24 cellular contexts compared by ENCODE assay signal in the genomic region with DNA sequence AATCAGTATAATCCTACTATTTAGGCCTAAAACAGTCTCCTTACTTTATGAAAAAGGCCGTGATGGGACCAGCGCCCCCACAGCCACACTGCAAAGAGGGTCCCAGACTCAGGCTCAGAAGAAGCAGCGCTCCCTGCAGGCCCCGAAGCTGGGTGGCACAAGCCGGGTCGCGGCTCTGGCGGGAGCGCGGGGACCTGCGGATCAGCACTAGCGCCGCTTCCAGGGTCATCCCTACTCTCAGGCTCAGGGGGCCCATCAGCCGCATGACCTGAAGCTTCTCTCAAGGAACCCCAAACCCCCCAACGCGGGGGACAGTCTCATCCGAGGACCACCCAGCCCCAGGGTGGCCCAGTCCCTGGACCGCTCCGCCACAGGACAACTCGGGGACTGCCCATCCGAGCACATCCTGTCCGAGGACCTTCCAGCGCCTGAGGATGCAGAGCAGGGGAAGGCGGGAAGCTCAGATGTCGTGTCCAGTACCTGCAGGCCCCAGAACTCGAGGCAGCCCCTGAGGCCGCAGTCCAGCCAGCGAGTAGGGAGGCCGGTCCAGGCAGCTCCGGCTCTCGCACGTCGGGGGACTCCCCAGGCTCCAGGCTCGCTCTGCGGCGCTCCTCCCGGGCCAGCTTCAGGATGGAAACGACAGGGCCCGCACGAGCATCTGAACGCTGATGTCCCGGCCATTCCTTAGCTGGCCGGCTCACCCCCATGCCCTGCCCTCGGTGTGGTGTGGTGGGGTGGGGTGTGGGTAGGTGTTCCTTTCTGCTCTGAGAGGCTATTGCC. TPM values are rescaled to one million over a fixed set of nuclear protein-coding genes. Genes with fewer than 3 reads are reported as not detected.
DNase-seq lines count a peak whose midpoint lies in the region; ATAC-seq and TF ChIP-seq lines count a peak whose summit lies in the region.
"Had no signal": no experiment of that assay in that cellular context is flagged by ENCODE, and none has a peak within 500 bp of the region (broad histone marks: within the 10 kb centered on the region; RNA-seq: fewer than 3 reads in every experiment).

No MANE protein-coding gene starts in this region.

- H3K36me3 ChIP-seq in SJCRH30 = no peaks in the 10 kb centered on the region
- no peaks in the 10 kb centered on the region for H3K36me3 ChIP-seq in PC-9 (ENCODE audit: low read depth)
- H3K36me3 ChIP-seq in BE2C = no peaks in the 10 kb centered on the region
- H3K36me3 ChIP-seq: esophagus muscularis mucosa, heart right ventricle, lower lobe of right lung, spleen, suprapubic skin, uterus had no signal

- peak; percentile 30 for DNase-seq in activated CD4-positive, CD25-positive, alpha-beta regulatory T cell treated with anti-CD3 and anti-CD28 coated beads, Interleukin-2, amount 50 U/mL, for 72 hours
- no peak for DNase-seq in activated CD4-positive, CD25-positive, alpha-beta regulatory T cell (lab: John Stamatoyannopoulos, UW)
- no peak for DNase-seq in Calu3
- peak; percentile 26 for DNase-seq in WTC11 (ENCODE audit: low spot score)
- no peak for DNase-seq in omental fat pad (ENCODE audit: low spot score)
- no peak for DNase-seq in SJCRH30
- DNase-seq in PC-9 = no peak
- DNase-seq in BE2C = no peak
- DNase-seq: 8988T; activated CD4-positive, alpha-beta T cell treated with anti-CD3 and anti-CD28 coated beads for 1 hour; caudate nucleus; foreskin keratinocyte; heart right ventricle; lower lobe of right lung; NCI-H1048; NCI-H2029; NCI-H526 treated with DMSO at 0.1 percent for 48 hours; right cardiac atrium; spleen; uterus had no signal

- H3K36me3 Mint-ChIP-seq in Calu3 (ENCODE audit: insufficient read depth, unreplicated experiment) (no peaks in the 10 kb centered on the region), WTC11 (peaks cover 12% of the 10 kb centered on the region)
- H3K36me3 Mint-ChIP-seq: activated naive CD8-positive, alpha-beta T cell had no signal

- no TSS peak for BruUV-seq in Calu3 (replicated peaks; lab: Mats Ljungman, UMichigan)
- no TSS peak for BruUV-seq in PC-9 (replicated peaks; lab: Mats Ljungman, UMichigan)

- peaks cover 14% of the 10 kb centered on the region for H3K4me1 Mint-ChIP-seq in Calu3 (ENCODE audit: low read depth, unreplicated experiment)
- peaks cover 10% of the 10 kb centered on the region; the same call in 1 of the 2 replicates for H3K4me1 Mint-ChIP-seq in WTC11

- CTCF ChIA-PET in Calu3 (lab: Charles Lee) = interaction anchor here (1.4 kb wide), 1 partner anchor 32 kb away, joined by 3 read pairs; a partner anchor contains a TSS
- CTCF ChIA-PET in WTC11 (lab: Charles Lee) = interaction anchor here (0.7 to 1.1 kb wide), 2 partner anchors 32 to 55 kb away, joined by 3 read pairs; a partner anchor contains a TSS
- CTCF ChIA-PET in PC-9 (lab: Charles Lee) = no interaction called here

- no peaks in the 10 kb centered on the region for H3K9me2 ChIP-seq in PC-9 (ENCODE audit: insufficient read depth)

- TF ChIP-seq CTCF in Calu3 (IDR thresholded peaks at IDR 0.05; ENCODE audit: unreplicated experiment) (no peak), WTC11 (IDR thresholded peaks at IDR 0.05) (no peak), omental fat pad (IDR thresholded peaks at IDR 0.05) (no peak), PC-9 (conservative IDR thresholded peaks at IDR 0.05) (no peak), BE2C (IDR thresholded peaks at IDR 0.05; ENCODE audit: low read depth, low read length) (no peak)

- POLR2A ChIA-PET in WTC11 (lab: Charles Lee) (interaction anchor here (0.6 kb wide), 1 partner anchor 21 kb away, joined by 3 read pairs; no protein-coding TSS in a partner anchor), PC-9 (lab: Charles Lee; ENCODE audit: unreplicated experiment) (no interaction called here)

- ATAC-seq in WTC11 = peak; percentile 72
- ATAC-seq in omental fat pad (ENCODE audit: low FRiP score) = peak; percentile 31
- ATAC-seq: foreskin keratinocyte, heart right ventricle, right cardiac atrium had no signal

- H4K20me1 ChIP-seq in PC-9 (ENCODE audit: insufficient read depth) = no peaks in the 10 kb centered on the region

- H3K4me3 Mint-ChIP-seq in Calu3 (ENCODE audit: low read depth, unreplicated experiment) (no peak overlapping the region), WTC11 (no peak overlapping the region)
- H3K4me3 Mint-ChIP-seq: activated naive CD8-positive, alpha-beta T cell had no signal

- peak overlapping the region; percentile 70 for H3K27ac Mint-ChIP-seq in Calu3 (ENCODE audit: unreplicated experiment)
- no peak overlapping the region for H3K27ac Mint-ChIP-seq in WTC11
- H3K27ac Mint-ChIP-seq: activated T-helper 2 cell treated with anti-CD3 and anti-CD28 coated beads, Interferon-gamma antibody, Interleukin-2, Interleukin-4, amounts not matched to agents 10 μg/mL and 5 μg/mL and 100 μg/mL, durations not matched to agents 14 hours and 24 hours and 36 hours had no signal

- H3K4me2 ChIP-seq in PC-9 = no peak overlapping the region

- H3K4me1 ChIP-seq in SJCRH30 (no peaks in the 10 kb centered on the region), PC-9 (replicated peaks; ENCODE audit: insufficient read depth) (no peaks in the 10 kb centered on the region), BE2C (no peaks in the 10 kb centered on the region)
- H3K4me1 ChIP-seq: esophagus muscularis mucosa, foreskin keratinocyte, heart right ventricle, lower lobe of right lung, spleen, suprapubic skin, uterus had no signal

- H3F3A ChIP-seq in PC-9 (ENCODE audit: insufficient read depth, low read depth) = no peaks in the 10 kb centered on the region

- no peaks in the 10 kb centered on the region for H3K79me2 ChIP-seq in PC-9 (ENCODE audit: low read depth)

- H3K27me3 Mint-ChIP-seq in Calu3 (ENCODE audit: unreplicated experiment) = no peaks in the 10 kb centered on the region
- peaks cover 5% of the 10 kb centered on the region; the same call in 1 of the 2 replicates for H3K27me3 Mint-ChIP-seq in WTC11 (ENCODE audit: low read depth)

- H3K9me3 ChIP-seq in SJCRH30 (replicated peaks) = no peaks in the 10 kb centered on the region
- no peaks in the 10 kb centered on the region for H3K9me3 ChIP-seq in PC-9 (ENCODE audit: insufficient read depth, low read depth)
- no peaks in the 10 kb centered on the region for H3K9me3 ChIP-seq in BE2C
- H3K9me3 ChIP-seq: esophagus muscularis mucosa, lower lobe of right lung, suprapubic skin, uterus had no signal

- H3K4me3 ChIP-seq in SJCRH30 = no peak overlapping the region
- H3K4me3 ChIP-seq in PC-9 = no peak overlapping the region
- no peak overlapping the region for H3K4me3 ChIP-seq in BE2C (ENCODE audit: low read depth, low read length)
- H3K4me3 ChIP-seq: esophagus muscularis mucosa, heart right ventricle, lower lobe of right lung, spleen, suprapubic skin, uterus had no signal

- intact Hi-C loops in Calu3 (cut with micrococcal nuclease; ENCODE audit: unreplicated experiment) = no loop called here
- intact Hi-C loops in PC-9 (cut with micrococcal nuclease; ENCODE audit: unreplicated experiment) = no loop called here

- H3K9me3 Mint-ChIP-seq in Calu3 (ENCODE audit: low read depth, unreplicated experiment) = no peaks in the 10 kb centered on the region
- H3K9me3 Mint-ChIP-seq in WTC11 = peaks cover 18% of the 10 kb centered on the region

- no peaks in the 10 kb centered on the region for H3K27me3 ChIP-seq in SJCRH30
- no peaks in the 10 kb centered on the region for H3K27me3 ChIP-seq in PC-9 (ENCODE audit: insufficient read depth, low read depth)
- H3K27me3 ChIP-seq in BE2C = no peaks in the 10 kb centered on the region
- H3K27me3 ChIP-seq: esophagus muscularis mucosa, foreskin keratinocyte, suprapubic skin, uterus had no signal

- H3K27ac ChIP-seq in SJCRH30 = no peak overlapping the region
- H3K27ac ChIP-seq in PC-9 = no peak overlapping the region
- H3K27ac ChIP-seq: esophagus muscularis mucosa, foreskin keratinocyte, heart right ventricle, lower lobe of right lung, spleen, suprapubic skin, uterus had no signal

- no peak overlapping the region for H2AFZ ChIP-seq in PC-9

TF ChIP-seq in WTC11, 78 proteins besides CTCF, POLR2A, EP300 and RAD21:
- no peak for TF ChIP-seq TEAD1 (CRISPR knock-in tag; IDR thresholded peaks at IDR 0.05)
- TF ChIP-seq, protein P1, sequence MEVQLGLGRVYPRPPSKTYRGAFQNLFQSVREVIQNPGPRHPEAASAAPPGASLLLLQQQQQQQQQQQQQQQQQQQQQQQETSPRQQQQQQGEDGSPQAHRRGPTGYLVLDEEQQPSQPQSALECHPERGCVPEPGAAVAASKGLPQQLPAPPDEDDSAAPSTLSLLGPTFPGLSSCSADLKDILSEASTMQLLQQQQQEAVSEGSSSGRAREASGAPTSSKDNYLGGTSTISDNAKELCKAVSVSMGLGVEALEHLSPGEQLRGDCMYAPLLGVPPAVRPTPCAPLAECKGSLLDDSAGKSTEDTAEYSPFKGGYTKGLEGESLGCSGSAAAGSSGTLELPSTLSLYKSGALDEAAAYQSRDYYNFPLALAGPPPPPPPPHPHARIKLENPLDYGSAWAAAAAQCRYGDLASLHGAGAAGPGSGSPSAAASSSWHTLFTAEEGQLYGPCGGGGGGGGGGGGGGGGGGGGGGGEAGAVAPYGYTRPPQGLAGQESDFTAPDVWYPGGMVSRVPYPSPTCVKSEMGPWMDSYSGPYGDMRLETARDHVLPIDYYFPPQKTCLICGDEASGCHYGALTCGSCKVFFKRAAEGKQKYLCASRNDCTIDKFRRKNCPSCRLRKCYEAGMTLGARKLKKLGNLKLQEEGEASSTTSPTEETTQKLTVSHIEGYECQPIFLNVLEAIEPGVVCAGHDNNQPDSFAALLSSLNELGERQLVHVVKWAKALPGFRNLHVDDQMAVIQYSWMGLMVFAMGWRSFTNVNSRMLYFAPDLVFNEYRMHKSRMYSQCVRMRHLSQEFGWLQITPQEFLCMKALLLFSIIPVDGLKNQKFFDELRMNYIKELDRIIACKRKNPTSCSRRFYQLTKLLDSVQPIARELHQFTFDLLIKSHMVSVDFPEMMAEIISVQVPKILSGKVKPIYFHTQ (CRISPR knock-in tag; IDR thresholded peaks at IDR 0.05) = no peak
- no peak for TF ChIP-seq ZNF219 (CRISPR knock-in tag; IDR thresholded peaks at IDR 0.05; ENCODE audit: borderline replicate concordance)

RNA-seq across cellular contexts. Expression of a gene that starts 32.4 kb away (rescaled TPM):
- 6.9 and 9.1 TPM in 2 replicates for total RNA-seq in Calu3 (2022)
- total RNA-seq in WTC11 (2021) = 3.8 to 4.5 TPM (median 4.1 TPM) in 3 replicates
- total RNA-seq in omental fat pad = 1 to 10 TPM; 2.4 to 7.6 (median 4.9) TPM
- total RNA-seq in SJCRH30 (2014; rRNA removed; shearing (Covaris generic)) = 3.7 and 4.8 TPM in 2 replicates
- 7.3 and 10.8 TPM in 2 replicates for total RNA-seq in PC-9 (2021)
- polyA plus RNA-seq in BE2C (2012; ENCODE audit: insufficient read depth, insufficient read length, low read depth) = 13.0 TPM

Comparison
In these comparisons a context has a peak if more than half of its experiments do, and no peak if none do; other contexts are left out.
1. DNase-seq: peak in activated CD4-positive, CD25-positive, alpha-beta regulatory T cell treated with anti-CD3 and anti-CD28 coated beads, Interleukin-2, amount 50 U/mL, for 72 hours (single experiment) and WTC11 (single experiment); none in activated CD4-positive, CD25-positive, alpha-beta regulatory T cell (0 of 4), Calu3 (single experiment), omental fat pad (single experiment), SJCRH30 (0 of 2), PC-9 (0 of 2) and BE2C (single experiment).